Comparison of ENCODE assay signal across 1 cellular context in genomic region chr1:8643542-8644536, GRCh38.
A peak's percentile ranks its signal among the peaks of the same experiment; 100 is the strongest.
TF ChIP-seq lines count a peak whose summit lies in the region.

No MANE protein-coding gene starts in this region.

TF ChIP-seq in HepG2, 621 proteins besides CTCF, POLR2A, EP300 and RAD21 (continued from another document and continues in another):
- TF ChIP-seq ASH2L (IDR thresholded peaks at IDR 0.05; ENCODE audit: insufficient read length, low read depth, low read length) (peak; percentile 28), ZNF446 (CRISPR knock-in tag; IDR thresholded peaks at IDR 0.05) (no peak), NR2F1 (CRISPR knock-in tag; IDR thresholded peaks at IDR 0.05) (0 out of 4 replicates have a peak, but pooled peaks of 1 of the 2 experiments have one; percentile 23), RERE (CRISPR knock-in tag; IDR thresholded peaks at IDR 0.05; ENCODE audit: low read depth) (peak; percentile 52; the same call in 1 of the 2 replicates), ZNF468 (CRISPR knock-in tag; IDR thresholded peaks at IDR 0.05) (no peak), SALL1 (CRISPR knock-in tag; IDR thresholded peaks at IDR 0.05) (peak; percentile 73; the same call in 1 of the 2 replicates), THRA (CRISPR knock-in tag; IDR thresholded peaks at IDR 0.05; ENCODE audit: borderline replicate concordance) (0 out of 2 replicates have a peak, but pooled peaks have one; percentile 60), ZBTB14 (CRISPR knock-in tag; IDR thresholded peaks at IDR 0.05) (no peak), ZFX (CRISPR knock-in tag; IDR thresholded peaks at IDR 0.05; ENCODE audit: low read depth) (no peak), TARDBP (CRISPR knock-in tag; IDR thresholded peaks at IDR 0.05) (peak; percentile 52; the same call in 1 of the 2 replicates), FOXA1 (IDR thresholded peaks at IDR 0.05) (0 out of 2 replicates have a peak, but pooled peaks have one; percentile 62), FOXA1 (CRISPR knock-in tag; IDR thresholded peaks at IDR 0.05) (peak; percentile 88), ZNF747 (CRISPR knock-in tag; IDR thresholded peaks at IDR 0.05; ENCODE audit: borderline replicate concordance) (no peak), ZNF724P (CRISPR knock-in tag; IDR thresholded peaks at IDR 0.05; ENCODE audit: borderline replicate concordance) (no peak), KLF15 (CRISPR knock-in tag; IDR thresholded peaks at IDR 0.05; ENCODE audit: borderline replicate concordance) (no peak), ZGPAT (CRISPR knock-in tag; IDR thresholded peaks at IDR 0.05) (peak; percentile 73), PATZ1 (CRISPR knock-in tag; IDR thresholded peaks at IDR 0.05) (peak; percentile 37; the same call in 1 of the 2 replicates), KDM5B (CRISPR knock-in tag; IDR thresholded peaks at IDR 0.05; ENCODE audit: borderline replicate concordance) (no peak), ERF (CRISPR knock-in tag; IDR thresholded peaks at IDR 0.05) (peak; percentile 49; the same call in 1 of the 2 replicates), FOXJ3 (CRISPR knock-in tag; IDR thresholded peaks at IDR 0.05; ENCODE audit: borderline replicate concordance) (peak; percentile 91; the same call in 1 of the 2 replicates), IKZF5 (CRISPR knock-in tag; IDR thresholded peaks at IDR 0.05) (0 out of 2 replicates have a peak, but pooled peaks have one; percentile 27), FOXO1 (CRISPR knock-in tag; IDR thresholded peaks at IDR 0.05) (peak; percentile 87), ATF6 (CRISPR knock-in tag; conservative IDR thresholded peaks at IDR 0.05) (no peak), ZNF205 (CRISPR knock-in tag; IDR thresholded peaks at IDR 0.05) (no peak), IRF9 (CRISPR knock-in tag; IDR thresholded peaks at IDR 0.05; ENCODE audit: borderline replicate concordance) (no peak), ZNF784 (CRISPR knock-in tag; IDR thresholded peaks at IDR 0.05; ENCODE audit: borderline replicate concordance) (no peak), ZFP91 (CRISPR knock-in tag; IDR thresholded peaks at IDR 0.05; ENCODE audit: borderline replicate concordance) (no peak), ZNF180 (CRISPR knock-in tag; IDR thresholded peaks at IDR 0.05; ENCODE audit: borderline replicate concordance, low read depth) (no peak), ZNF605 (CRISPR knock-in tag; IDR thresholded peaks at IDR 0.05) (peak; percentile 40; the same call in 1 of the 2 replicates), ZNF503 (CRISPR knock-in tag; IDR thresholded peaks at IDR 0.05) (peak; percentile 25; the same call in 1 of the 2 replicates), HNRNPK (IDR thresholded peaks at IDR 0.05; ENCODE audit: low read depth, low read length, poor library complexity, severe bottlenecking) (no peak), JUN (CRISPR knock-in tag; IDR thresholded peaks at IDR 0.05) (peak; percentile 61; the same call in 1 of the 2 replicates)
